ENCODE assay signal across 15 cellular contexts in the genomic region with DNA sequence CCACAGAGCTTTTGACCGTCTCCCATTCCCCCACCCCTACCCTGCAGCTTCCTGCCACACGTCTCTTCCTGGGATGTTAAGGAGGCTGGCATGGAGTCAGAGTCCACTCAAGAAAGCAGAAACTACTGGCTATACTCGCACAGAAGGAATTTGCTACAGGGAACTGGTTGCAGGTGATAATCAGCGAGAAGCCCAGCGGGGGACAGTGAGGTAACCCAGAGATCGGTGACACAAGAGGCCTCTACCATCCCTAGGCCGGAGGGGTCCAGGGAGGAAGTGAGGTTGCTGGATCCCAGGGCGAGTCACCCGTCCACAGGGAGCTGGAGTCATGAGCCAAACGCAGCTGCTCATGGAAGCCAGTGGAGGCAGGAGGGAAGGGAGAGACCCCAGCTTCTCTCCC.
DNase-seq lines count a peak whose midpoint lies in the region; ATAC-seq, FAIRE-seq and TF ChIP-seq lines count a peak whose summit lies in the region.
"Had no signal": no experiment of that assay in that cellular context is flagged by ENCODE, and none has a peak within 500 bp of the region (broad histone marks: within the 10 kb centered on the region; RNA-seq: fewer than 3 reads in every experiment).

No MANE protein-coding gene starts in this region.

- POLR2A ChIA-PET in HEK293 (lab: Yijun Ruan, JAX), result interaction anchor here (0.5 kb wide), 1 partner anchor 625 kb away, joined by 3 read pairs; no protein-coding TSS in a partner anchor

- DNase-seq in AG10803 (ENCODE audit: low read depth), result peak; percentile 3
- peak; percentile 21 for DNase-seq in epithelial cell of esophagus (ENCODE audit: low read depth)
- DNase-seq in neural crest cell (ENCODE audit: low read depth, low spot score), result no peak
- no peak for DNase-seq in small intestine
- DNase-seq in activated T-cell treated with anti-CD3 and anti-CD28 coated beads, Interleukin-2, amount 50 U/mL, for 24 hours, result no peak
- DNase-seq in body of pancreas, result no peak
- DNase-seq: MM.1S, NCI-H1105, NCI-H187 treated with DMSO at 0.1 percent for 48 hours, NCI-H2171 treated with DMSO at 0.1 percent for 48 hours had no signal

- H3K27ac ChIP-seq in HEK293 (ENCODE audit: extremely low read depth, low read depth, low read length) (no peak overlapping the region), small intestine (ENCODE audit: low read depth in 1 of 2, low read length in 1 of 2) (no peak overlapping the region), body of pancreas (no peak overlapping the region)
- H3K27ac ChIP-seq: C4-2B, KMS-11 had no signal

- H3K4me1 Mint-ChIP-seq in neural crest cell, result peaks cover 46% of the 10 kb centered on the region
- H3K4me1 Mint-ChIP-seq in activated T-cell treated with anti-CD3 and anti-CD28 coated beads, Interleukin-2, amount 50 U/mL, for 24 hours (ENCODE audit: low read depth), result peaks cover 22% of the 10 kb centered on the region

- H3K9me3 ChIP-seq in HEK293 (ENCODE audit: control insufficient read depth, insufficient read depth, low read depth, low read length) (no peaks in the 10 kb centered on the region), small intestine (ENCODE audit: control insufficient read depth, low read depth) (no peaks in the 10 kb centered on the region), body of pancreas (no peaks in the 10 kb centered on the region)

- H3K27me3 ChIP-seq in small intestine (ENCODE audit: control insufficient read depth in 2 of 2, insufficient read depth in 2 of 2, low read length in 2 of 2), result no peaks in the 10 kb centered on the region
- H3K27me3 ChIP-seq in body of pancreas, result no peaks in the 10 kb centered on the region

- TF ChIP-seq CTCF in AG10803 (conservative IDR thresholded peaks at IDR 0.05; ENCODE audit: low read length), result no peak
- TF ChIP-seq CTCF in HEK293 (tag by site-specific recombination; IDR thresholded peaks at IDR 0.05), result no peak
- no peak for TF ChIP-seq CTCF in epithelial cell of esophagus (IDR thresholded peaks at IDR 0.05; ENCODE audit: insufficient read depth, low read depth, low read length, missing control alignments)
- no peak for TF ChIP-seq CTCF in neural crest cell (conservative IDR thresholded peaks at IDR 0.05)
- TF ChIP-seq CTCF in body of pancreas (IDR thresholded peaks at IDR 0.05), result no peak

- no peak for FAIRE-seq in small intestine (lab: Jason Lieb, UNC)
- FAIRE-seq: GM12878 had no signal

- H3K4me3 Mint-ChIP-seq in neural crest cell, result no peak overlapping the region
- H3K4me3 Mint-ChIP-seq in activated T-cell treated with anti-CD3 and anti-CD28 coated beads, Interleukin-2, amount 50 U/mL, for 24 hours, result no peak overlapping the region

- TF ChIP-seq POLR2A in body of pancreas (IDR thresholded peaks at IDR 0.05), result no peak

- no peak overlapping the region for H3K4me3 ChIP-seq in AG10803 (ENCODE audit: low read length)
- H3K4me3 ChIP-seq in HEK293 (ENCODE audit: low read depth, low read length), result no peak overlapping the region
- H3K4me3 ChIP-seq in epithelial cell of esophagus (ENCODE audit: low read length), result no peak overlapping the region
- H3K4me3 ChIP-seq in small intestine (ENCODE audit: low read depth in 1 of 2, low read length in 2 of 2), result no peak overlapping the region
- no peak overlapping the region for H3K4me3 ChIP-seq in body of pancreas
- H3K4me3 ChIP-seq: GM12878 had no signal

- intact Hi-C loops in body of pancreas (cut with DNase I), result no loop called here

- 48 to 60% (median 53%) methylated on average over 10 of the region's 10 CpGs for WGBS in small intestine, 3 donors
- 59 to 69% methylated on average over 8 to 10 of the region's 10 CpGs for WGBS in body of pancreas, 2 donors

- peaks cover 4% of the 10 kb centered on the region; the same call in 1 of the 2 replicates for H3K4me1 ChIP-seq in HEK293 (ENCODE audit: control insufficient read depth, insufficient read depth, low read length)
- no peaks in the 10 kb centered on the region for H3K4me1 ChIP-seq in small intestine (ENCODE audit: control insufficient read depth in 2 of 2, insufficient read depth in 1 of 2, low read depth in 1 of 2, low read length in 1 of 2)
- H3K4me1 ChIP-seq in body of pancreas, result no peaks in the 10 kb centered on the region

- H3K27me3 Mint-ChIP-seq in neural crest cell (ENCODE audit: low read depth), result no peaks in the 10 kb centered on the region
- H3K27me3 Mint-ChIP-seq in activated T-cell treated with anti-CD3 and anti-CD28 coated beads, Interleukin-2, amount 50 U/mL, for 24 hours, result no peaks in the 10 kb centered on the region

- H3K36me3 Mint-ChIP-seq in neural crest cell (ENCODE audit: low read depth), result no peaks in the 10 kb centered on the region
- no peaks in the 10 kb centered on the region for H3K36me3 Mint-ChIP-seq in activated T-cell treated with anti-CD3 and anti-CD28 coated beads, Interleukin-2, amount 50 U/mL, for 24 hours (ENCODE audit: low read depth)

- ATAC-seq in body of pancreas, result no peak
- ATAC-seq: GM12878, HCT116 had no signal

- no peaks in the 10 kb centered on the region for H3K9me3 Mint-ChIP-seq in neural crest cell
- H3K9me3 Mint-ChIP-seq in activated T-cell treated with anti-CD3 and anti-CD28 coated beads, Interleukin-2, amount 50 U/mL, for 24 hours, result peaks cover 3% of the 10 kb centered on the region

- CTCF ChIA-PET in HEK293 (lab: Yijun Ruan, JAX), result interaction anchor here (1.0 to 1.5 kb wide), 2 partner anchors 121 to 649 kb away, joined by 3 to 8 read pairs; no protein-coding TSS in a partner anchor

- H3K36me3 ChIP-seq in HEK293 (ENCODE audit: control insufficient read depth in 2 of 2, insufficient read depth in 1 of 2, low read length in 2 of 2) (no peaks in the 10 kb centered on the region), small intestine (ENCODE audit: control insufficient read depth in 2 of 2, insufficient read depth in 2 of 2, low read length in 2 of 2) (no peaks in the 10 kb centered on the region), body of pancreas (replicated peaks in 1 of 2; ENCODE audit: insufficient read depth in 1 of 2, low read depth in 2 of 2) (no peaks in the 10 kb centered on the region)

- H3K27ac Mint-ChIP-seq in neural crest cell (ENCODE audit: unreplicated experiment), result peak overlapping the region; percentile 75
- H3K27ac Mint-ChIP-seq in activated T-cell treated with anti-CD3 and anti-CD28 coated beads, Interleukin-2, amount 50 U/mL, for 24 hours, result no peak overlapping the region

TF ChIP-seq in HEK293, 187 proteins besides CTCF, POLR2A, EP300 and RAD21 (continues in another document):
- TF ChIP-seq ZNF654 (tag by site-specific recombination; IDR thresholded peaks at IDR 0.05; ENCODE audit: low read depth), result no peak
- TF ChIP-seq SCRT2 (tag by site-specific recombination; IDR thresholded peaks at IDR 0.05), result no peak
- TF ChIP-seq ZFP37 (tag by site-specific recombination; IDR thresholded peaks at IDR 0.05), result no peak
- 0 out of 2 replicates have a peak, but pooled peaks have one; percentile 33 for TF ChIP-seq KLF17 (tag by site-specific recombination; IDR thresholded peaks at IDR 0.05)
- TF ChIP-seq ZNF221 (tag by site-specific recombination; IDR thresholded peaks at IDR 0.05; ENCODE audit: borderline replicate concordance), result no peak
- no peak for TF ChIP-seq ZNF416 (tag by site-specific recombination; IDR thresholded peaks at IDR 0.05)
- TF ChIP-seq ZNF157 (tag by site-specific recombination; IDR thresholded peaks at IDR 0.05), result no peak
- no peak for TF ChIP-seq PATZ1 (tag by site-specific recombination; IDR thresholded peaks at IDR 0.05)
- TF ChIP-seq GLI2 (tag by site-specific recombination; IDR thresholded peaks at IDR 0.05; ENCODE audit: borderline replicate concordance, low read depth), result no peak
- no peak for TF ChIP-seq ZNF169 (tag by site-specific recombination; IDR thresholded peaks at IDR 0.05)
- TF ChIP-seq, protein P1, sequence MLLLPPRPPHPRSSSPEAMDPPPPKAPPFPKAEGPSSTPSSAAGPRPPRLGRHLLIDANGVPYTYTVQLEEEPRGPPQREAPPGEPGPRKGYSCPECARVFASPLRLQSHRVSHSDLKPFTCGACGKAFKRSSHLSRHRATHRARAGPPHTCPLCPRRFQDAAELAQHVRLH (tag by site-specific recombination; IDR thresholded peaks at IDR 0.05), result no peak
- TF ChIP-seq ZNF184 (tag by site-specific recombination; IDR thresholded peaks at IDR 0.05), result no peak
- TF ChIP-seq ZNF791 (tag by site-specific recombination; IDR thresholded peaks at IDR 0.05), result no peak
- TF ChIP-seq ZIC2 (tag by site-specific recombination; IDR thresholded peaks at IDR 0.05), result peak; percentile 82

Comparison
In these comparisons a context has a peak if more than half of its experiments do, and no peak if none do; other contexts are left out.
1. DNase-seq: peak in AG10803 (single experiment) and epithelial cell of esophagus (single experiment); none in neural crest cell (single experiment), small intestine (single experiment), activated T-cell treated with anti-CD3 and anti-CD28 coated beads, Interleukin-2, amount 50 U/mL, for 24 hours (single experiment) and body of pancreas (0 of 4).